ENCODE assay signal across 26 cellular contexts in the genomic region with DNA sequence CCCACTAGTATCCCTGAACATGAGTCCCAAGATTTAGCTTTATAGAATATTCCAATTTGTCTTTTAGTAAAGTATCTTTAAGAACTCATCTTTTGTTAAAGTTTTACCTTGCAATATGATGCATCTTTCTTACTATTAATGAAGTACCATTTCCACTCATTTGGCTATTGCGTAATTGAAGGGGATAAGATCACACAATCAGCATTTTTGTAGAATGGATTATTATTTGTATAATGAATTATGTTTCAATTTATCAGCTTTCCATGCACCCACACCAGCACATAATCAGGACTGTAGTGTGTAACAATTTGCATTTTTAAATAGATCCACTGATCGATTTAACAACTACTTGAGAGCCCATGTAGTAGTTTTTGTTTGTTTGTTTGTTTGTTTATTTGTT.
"Had no signal": no experiment of that assay in that cellular context is flagged by ENCODE, and none has a peak within 500 bp of the region (broad histone marks: within the 10 kb centered on the region; RNA-seq: fewer than 3 reads in every experiment).

No MANE protein-coding gene starts in this region.

- H3K4me1 ChIP-seq: colonic mucosa, esophagus squamous epithelium, gastrocnemius medialis, heart right ventricle, left lung, lower lobe of right lung had no signal

- H3K36me3 ChIP-seq: colonic mucosa, esophagus squamous epithelium, gastrocnemius medialis, heart right ventricle, left lung, lower lobe of right lung had no signal

- H3K9me3 ChIP-seq: colonic mucosa, esophagus squamous epithelium, gastrocnemius medialis, heart right ventricle, left lung, lower lobe of right lung, mucosa of descending colon had no signal

- ATAC-seq: effector memory CD8-positive, alpha-beta T cell; esophagus mucosa; gastrocnemius medialis; heart right ventricle; left cardiac atrium; left lung; left ventricle myocardium superior; lower lobe of right lung; mucosa of descending colon had no signal

- H3K27ac ChIP-seq: colonic mucosa, epithelial cell of prostate, esophagus squamous epithelium, gastrocnemius medialis, heart right ventricle, left lung, lower lobe of right lung had no signal

- H3K27me3 ChIP-seq: colonic mucosa, esophagus squamous epithelium, gastrocnemius medialis, heart right ventricle, left lung had no signal

- H3K4me3 ChIP-seq: colonic mucosa, esophagus squamous epithelium, gastrocnemius medialis, heart right ventricle, left lung, lower lobe of right lung, mucosa of descending colon had no signal

- FAIRE-seq: endometrium, islet of Langerhans, keratinocyte had no signal

- DNase-seq: colonic mucosa; cortex of kidney; effector CD8-positive, alpha-beta T cell; effector memory CD8-positive, alpha-beta T cell; endodermal cell; erythroblast; esophagus squamous epithelium; foreskin fibroblast; foreskin melanocyte; gastrocnemius medialis; glutamatergic neuron; head of caudate nucleus; heart right ventricle; hippocampal formation; left cardiac atrium; left lung; left ventricle myocardium superior; lower lobe of right lung; mesenchymal stem cell; mucosa of descending colon; naive B cell had no signal
